In genomic region chr16:71920658-71921057, GRCh38 we compare ENCODE assay signal across 2 cellular contexts.
TF ChIP-seq lines count a peak whose summit lies in the region.

No MANE protein-coding gene starts in this region.

TF ChIP-seq in WTC11, 78 proteins besides CTCF, POLR2A, EP300 and RAD21:
- no peak for TF ChIP-seq ATF1 (CRISPR knock-in tag; IDR thresholded peaks at IDR 0.05)
- no peak for TF ChIP-seq FOXK1 (CRISPR knock-in tag; IDR thresholded peaks at IDR 0.05)
- no peak for TF ChIP-seq IRF1 (CRISPR knock-in tag; IDR thresholded peaks at IDR 0.05)
- TF ChIP-seq NR3C1 (CRISPR knock-in tag; conservative IDR thresholded peaks at IDR 0.05; ENCODE audit: low read depth): no peak
- TF ChIP-seq RELA (CRISPR knock-in tag; IDR thresholded peaks at IDR 0.05; ENCODE audit: borderline replicate concordance): no peak
- TF ChIP-seq SP1 (CRISPR knock-in tag; conservative IDR thresholded peaks at IDR 0.05): no peak
- no peak for TF ChIP-seq TEAD4 (CRISPR knock-in tag; IDR thresholded peaks at IDR 0.05)
- no peak for TF ChIP-seq ZNF281 (CRISPR knock-in tag; IDR thresholded peaks at IDR 0.05)
- TF ChIP-seq ZNF138 (CRISPR knock-in tag; conservative IDR thresholded peaks at IDR 0.05): no peak
- no peak for TF ChIP-seq USF2 (CRISPR knock-in tag; IDR thresholded peaks at IDR 0.05)
- TF ChIP-seq ATF3 (CRISPR knock-in tag; conservative IDR thresholded peaks at IDR 0.05): no peak
- no peak for TF ChIP-seq ATF2 (CRISPR knock-in tag; IDR thresholded peaks at IDR 0.05; ENCODE audit: borderline replicate concordance, low read depth)
- TF ChIP-seq NR1H2 (CRISPR knock-in tag; IDR thresholded peaks at IDR 0.05): no peak
- TF ChIP-seq PRDM15 (CRISPR knock-in tag; IDR thresholded peaks at IDR 0.05): no peak
- no peak for TF ChIP-seq GTF2I (CRISPR knock-in tag; conservative IDR thresholded peaks at IDR 0.05)
- no peak for TF ChIP-seq GABPB1 (CRISPR knock-in tag; IDR thresholded peaks at IDR 0.05)
- TF ChIP-seq SOX15 (CRISPR knock-in tag; IDR thresholded peaks at IDR 0.05): no peak

TF ChIP-seq in K562, 482 proteins besides CTCF, POLR2A, EP300 and RAD21:
- TF ChIP-seq CBX5 (IDR thresholded peaks at IDR 0.05; ENCODE audit: borderline replicate concordance, low read depth): no peak
- TF ChIP-seq TCF7 (IDR thresholded peaks at IDR 0.05; ENCODE audit: borderline replicate concordance): no peak
- TF ChIP-seq KLF6 (CRISPR knock-in tag; IDR thresholded peaks at IDR 0.05; ENCODE audit: borderline replicate concordance): no peak
- no peak for TF ChIP-seq NFE2L1 (tag; IDR thresholded peaks at IDR 0.05; ENCODE audit: borderline replicate concordance, low read depth)
- TF ChIP-seq NR4A1 (CRISPR knock-in tag; IDR thresholded peaks at IDR 0.05): no peak
- TF ChIP-seq NR4A1 (tag; IDR thresholded peaks at IDR 0.05): no peak
- TF ChIP-seq ZNF134 (CRISPR knock-in tag; conservative IDR thresholded peaks at IDR 0.05): no peak
- TF ChIP-seq ZBTB9 (CRISPR knock-in tag; IDR thresholded peaks at IDR 0.05): no peak
- no peak for TF ChIP-seq ARID3A (IDR thresholded peaks at IDR 0.05; ENCODE audit: borderline replicate concordance, low read depth, low read length)
- TF ChIP-seq HES1 (IDR thresholded peaks at IDR 0.05; ENCODE audit: low read depth): no peak
- TF ChIP-seq BRF2 (IDR thresholded peaks at IDR 0.05; ENCODE audit: borderline replicate concordance, insufficient read depth, insufficient read length): no peak
- no peak for TF ChIP-seq ZNF175 (CRISPR knock-in tag; IDR thresholded peaks at IDR 0.05; ENCODE audit: low read depth)
- TF ChIP-seq PCBP2 (IDR thresholded peaks at IDR 0.05; ENCODE audit: low read depth, low read length, poor library complexity, severe bottlenecking): no peak
